15 cellular contexts compared by ENCODE assay signal in genomic region chr4:7030856-7031255, GRCh38. TPM values are rescaled to one million over a fixed set of nuclear protein-coding genes. Genes with fewer than 3 reads are reported as not detected.
DNase-seq lines count a peak whose midpoint lies in the region; ATAC-seq, FAIRE-seq and TF ChIP-seq lines count a peak whose summit lies in the region.
"Had no signal": no experiment of that assay in that cellular context is flagged by ENCODE, and none has a peak within 500 bp of the region (broad histone marks: within the 10 kb centered on the region; RNA-seq: fewer than 3 reads in every experiment).

No MANE protein-coding gene starts in this region.

- H3K27ac ChIP-seq in BLaER1 (peak overlapping the region; percentile 35; the same call in 1 of the 2 replicates), HCT116 (ENCODE audit: low read depth, low read length) (no peak overlapping the region), K562 (ENCODE audit: extremely low read depth, low read depth, low read length) (peak overlapping the region; percentile 80; the same call in 2 of the 3 replicates)

- TF ChIP-seq RAD21 in HCT116 (IDR thresholded peaks at IDR 0.05; ENCODE audit: low read depth) (no peak), K562 (CRISPR knock-in tag; conservative IDR thresholded peaks at IDR 0.05 in 1 of 2, IDR thresholded peaks at IDR 0.05 in 1 of 2) (no peak)

- H3K9ac ChIP-seq in BLaER1 (peak overlapping the region; percentile 59; the same call in 1 of the 2 replicates), HCT116 (ENCODE audit: low read length) (no peak overlapping the region), K562 (ENCODE audit: insufficient read depth in 1 of 2, low read depth in 2 of 2, low read length in 2 of 2) (peak overlapping the region in 1 of 2 experiments; percentile 73; a peak in 1 of 4 replicates)

- H3K27me3 ChIP-seq in BLaER1 (no peaks in the 10 kb centered on the region), HCT116 (ENCODE audit: insufficient read depth, low read length) (no peaks in the 10 kb centered on the region), K562 (ENCODE audit: control insufficient read depth in 2 of 2, insufficient read depth in 2 of 2, low read length in 2 of 2) (no peaks in the 10 kb centered on the region), H7 (ENCODE audit: control insufficient read depth, insufficient read depth, low read length) (no peaks in the 10 kb centered on the region)

- no peak for FAIRE-seq in K562 (lab: Jason Lieb, UNC)
- FAIRE-seq: GM18507, H54 had no signal

- peaks cover 3% of the 10 kb centered on the region for H3K9me1 ChIP-seq in K562 (ENCODE audit: control insufficient read depth, insufficient read depth, low read length)

- H3K79me2 ChIP-seq in HCT116 (ENCODE audit: insufficient read depth, low read length) (no peaks in the 10 kb centered on the region), K562 (ENCODE audit: control insufficient read depth, insufficient read depth, low read length) (no peaks in the 10 kb centered on the region)

- no peaks in the 10 kb centered on the region for H3K9me3 Mint-ChIP-seq in osteocyte (ENCODE audit: unreplicated experiment)
- H3K9me3 Mint-ChIP-seq: IgD-negative memory B cell had no signal

- CTCF ChIA-PET in HCT116 (lab: Charles Lee) = interaction anchor here (1.4 kb wide), 1 partner anchor 12 kb away, joined by 4 read pairs; a partner anchor contains a TSS
- CTCF ChIA-PET in K562 (lab: Yijun Ruan, JAX; ENCODE audit: low intra/inter-chr PET ratio) = no interaction called here

- TF ChIP-seq POLR2A in HCT116 (IDR thresholded peaks at IDR 0.05; ENCODE audit: borderline replicate concordance, extremely low read depth, insufficient read depth, insufficient read length) (no peak), K562 (conservative IDR thresholded peaks at IDR 0.05) (no peak)

- H3K27ac Mint-ChIP-seq in osteocyte (ENCODE audit: unreplicated experiment) = peak overlapping the region; percentile 38
- H3K27ac Mint-ChIP-seq: IgD-negative memory B cell had no signal

- ATAC-seq in HCT116 (no peak), K562 (no peak)

- no peak overlapping the region for H3K4me3 ChIP-seq in BLaER1
- no peak overlapping the region for H3K4me3 ChIP-seq in HCT116 (replicated peaks in 1 of 2; ENCODE audit: low read depth in 1 of 2, low read length in 2 of 2)
- no peak overlapping the region for H3K4me3 ChIP-seq in K562
- no peak overlapping the region for H3K4me3 ChIP-seq in H7 (ENCODE audit: insufficient read depth, low read depth, low read length)

- no peak overlapping the region for H3K4me3 Mint-ChIP-seq in osteocyte (ENCODE audit: unreplicated experiment)

- no peaks in the 10 kb centered on the region for H3K9me2 ChIP-seq in HCT116 (ENCODE audit: insufficient read depth)

- H2AFZ ChIP-seq in HCT116 (ENCODE audit: low read depth, low read length, poor library complexity, severe bottlenecking) = no peak overlapping the region
- no peak overlapping the region for H2AFZ ChIP-seq in K562 (ENCODE audit: low read depth, low read length)

- no peak for DNase-seq in HCT116 (ENCODE audit: low read depth, low spot score)
- no peak for DNase-seq in K562 (ENCODE audit: extremely low read depth in 1 of 4, low spot score in 3 of 4)
- no peak for DNase-seq in osteocyte (ENCODE audit: extremely low spot score, unreplicated experiment)
- DNase-seq in DMS 273 treated with DMSO at 0.1 percent for 48 hours (lab: John Stamatoyannopoulos, UW) = no peak
- DNase-seq in glomerular visceral epithelial cell (ENCODE audit: extremely low spot score) = no peak
- no peak for DNase-seq in H7
- DNase-seq: C1 segment of cervical spinal cord, NCI-H1436 treated with DMSO at 0.1 percent for 48 hours, NCI-H2081, NCI-H510A treated with DMSO at 0.1 percent for 48 hours, RPMI8226 had no signal

- TF ChIP-seq CTCF in HCT116 (IDR thresholded peaks at IDR 0.05 in 2 of 3, conservative IDR thresholded peaks at IDR 0.05 in 1 of 3; ENCODE audit: borderline replicate concordance in 1 of 3, insufficient read depth in 1 of 3, low read depth in 2 of 3, low read length in 2 of 3) = no peak
- TF ChIP-seq CTCF in K562 (IDR thresholded peaks at IDR 0.05 in 2 of 3, conservative IDR thresholded peaks at IDR 0.05 in 1 of 3; ENCODE audit: insufficient read depth in 2 of 3, low read depth in 1 of 3, low read length in 3 of 3) = no peak
- TF ChIP-seq CTCF in osteocyte (IDR thresholded peaks at IDR 0.05) = no peak

- BruUV-seq in HCT116 (replicated peaks; lab: Mats Ljungman, UMichigan) (TSS peak; percentile 27), K562 (replicated peaks; lab: Mats Ljungman, UMichigan) (TSS peak; percentile 42)

- in situ Hi-C loops in K562 (cut with MboI) = no loop called here

- POLR2A ChIA-PET in HCT116 (lab: Charles Lee) (no interaction called here), K562 (lab: Yijun Ruan, JAX) (interaction anchor here (0.6 to 1.3 kb wide), 3 partner anchors 10 to 1244 kb away, joined by 3 to 4 read pairs (median 3); no protein-coding TSS in a partner anchor)

- H4K20me1 ChIP-seq in BLaER1 (peaks cover 86% of the 10 kb centered on the region), HCT116 (ENCODE audit: insufficient read depth) (no peaks in the 10 kb centered on the region), K562 (replicated peaks; ENCODE audit: control insufficient read depth, insufficient read depth, low read length) (no peaks in the 10 kb centered on the region)

- H3K9me3 ChIP-seq in BLaER1 (no peaks in the 10 kb centered on the region), HCT116 (ENCODE audit: control insufficient read depth in 1 of 2, insufficient read depth in 1 of 2, low read depth in 1 of 2, low read length in 2 of 2) (no peaks in the 10 kb centered on the region), K562 (replicated peaks; ENCODE audit: control insufficient read depth, insufficient read depth, low read depth, low read length) (no peaks in the 10 kb centered on the region)

- H3K4me1 Mint-ChIP-seq in osteocyte (ENCODE audit: unreplicated experiment) = peaks cover 28% of the 10 kb centered on the region
- H3K4me1 Mint-ChIP-seq: IgD-negative memory B cell had no signal

- H3K4me2 ChIP-seq in BLaER1 (peak overlapping the region; percentile 59), HCT116 (ENCODE audit: low read length) (no peak overlapping the region), K562 (ENCODE audit: insufficient read depth, low read length) (no peak overlapping the region)

- peaks cover 25% of the 10 kb centered on the region for H3K36me3 Mint-ChIP-seq in osteocyte (ENCODE audit: unreplicated experiment)

- H3K4me1 ChIP-seq in BLaER1 = peaks cover 66% of the 10 kb centered on the region
- peaks cover 0 to 31% of the 10 kb centered on the region in 2 experiments; a peak in 2 of 4 replicates for H3K4me1 ChIP-seq in HCT116 (ENCODE audit: control insufficient read depth in 1 of 2, insufficient read depth in 2 of 2, low read length in 2 of 2)
- peaks cover 14 to 35% of the 10 kb centered on the region in 2 experiments for H3K4me1 ChIP-seq in K562 (replicated peaks in 1 of 2; ENCODE audit: control insufficient read depth in 2 of 2, insufficient read depth in 2 of 2, low read length in 2 of 2)

- TF ChIP-seq EP300 in K562 (IDR thresholded peaks at IDR 0.05; ENCODE audit: low read length) = no peak

- RAD21 ChIA-PET in HCT116 (lab: Charles Lee; ENCODE audit: low non-redundant PET in 1 of 2, low total read pairs in 2 of 2, uncharacterized antibody in 2 of 2, unreplicated experiment in 2 of 2) = no interaction called here

- 86% methylated on average over 10 of the region's 10 CpGs for WGBS in K562 (ENCODE audit: insufficient coverage, low coverage, missing lambda C conversion rate)

- H3K36me3 ChIP-seq in BLaER1 (peaks cover 75% of the 10 kb centered on the region), HCT116 (ENCODE audit: control insufficient read depth in 1 of 2, insufficient read depth in 2 of 2, low read length in 2 of 2) (peaks cover 5 to 20% of the 10 kb centered on the region in 2 experiments; a peak in 3 of 4 replicates), K562 (ENCODE audit: control insufficient read depth, insufficient read depth, low read length) (peaks cover 74% of the 10 kb centered on the region), H7 (replicated peaks; ENCODE audit: control insufficient read depth, insufficient read depth, low read length) (peaks cover 15% of the 10 kb centered on the region)

- intact Hi-C loops in HCT116 (cut with micrococcal nuclease) = no loop called here
- intact Hi-C loops in K562 (cut with micrococcal nuclease) = no loop called here

- no peaks in the 10 kb centered on the region for H3K27me3 Mint-ChIP-seq in osteocyte (ENCODE audit: unreplicated experiment)
- H3K27me3 Mint-ChIP-seq: IgD-negative memory B cell had no signal

RNA-seq across cellular contexts. Expression of gene TADA2B, which starts 12.3 kb away (rescaled TPM):
- total RNA-seq in HCT116 (2021; ENCODE audit: unreplicated experiment) (13.4 TPM), K562 (2014; rRNA removed) (8.6 and 11.5 TPM in 2 replicates), K562 (2014; rRNA removed; fragmentation: Illumina TruSeq; extraction: Trizol) (6.3 and 7.5 TPM in 2 replicates), K562 (2015; rRNA removed; fragmentation: Illumina TruSeq; extraction: Trizol) (10.4 and 10.9 TPM in 2 replicates), K562 (2021) (11.9 and 12.2 TPM in 2 replicates), osteocyte (16.5 and 21.4 TPM in 2 replicates)
- polyA plus RNA-seq in HCT116 (2012) = 9.6 and 12.2 TPM in 2 replicates
- 12.9 and 18.0 TPM in 2 replicates for total RNA-seq in K562 (2011; cell fraction: chromatin; rRNA removed; ENCODE audit: low replicate concordance)
- 10.0 and 11.0 TPM in 2 replicates for total RNA-seq in K562 (2011; cell fraction: nucleolus; rRNA removed)
- 11.2 and 11.5 TPM in 2 replicates for total RNA-seq in K562 (2011; cell fraction: nucleoplasm; rRNA removed)
- polyA plus RNA-seq in K562 (2011; rRNA removed) (3.8 and 4.2 TPM in 2 replicates), K562 (2014; fragmentation: Illumina TruSeq; extraction: Trizol) (9.2 and 11.8 TPM in 2 replicates), K562 (2014; fragmentation: Nextera tagmentation; extraction: Ambion mirVana) (under 1 TPM; 0.55 to 0.81 TPM), K562 (2014; rRNA removed) (7.4 and 7.7 TPM in 2 replicates)
- polyA plus RNA-seq in K562 (2011; cell fraction: cytosol; rRNA removed) = 4.6 and 5.4 TPM in 2 replicates
- 4.7 and 8.2 TPM in 2 replicates for polyA plus RNA-seq in K562 (2011; cell fraction: nucleus; rRNA removed)
- polyA plus RNA-seq in K562 (2012) = 10.8 and 12.4 TPM in 2 replicates
- 4.9 and 5.9 TPM in 2 replicates for polyA minus RNA-seq in K562 (2011; rRNA and poly(A)+ RNA removed)
- polyA minus RNA-seq in K562 (2011; cell fraction: cytosol; rRNA and poly(A)+ RNA removed) = 5.5 and 5.6 TPM in 2 replicates
- polyA minus RNA-seq in K562 (2011; cell fraction: nucleus; rRNA and poly(A)+ RNA removed) = 3.8 and 6.1 TPM in 2 replicates
- total RNA-seq in H7 (2014; rRNA removed; shearing (Covaris generic)) = 14.0 TPM in 2 replicates

RNA-seq across cellular contexts. Expression of gene GRPEL1, which starts 37.0 kb away (rescaled TPM):
- total RNA-seq in HCT116 (2021; ENCODE audit: unreplicated experiment) = 80.1 TPM
- polyA plus RNA-seq in HCT116 (2012) = 61.9 and 78.0 TPM in 2 replicates
- 36.2 and 43.9 TPM in 2 replicates for total RNA-seq in K562 (2011; cell fraction: chromatin; rRNA removed; ENCODE audit: low replicate concordance)
- 32.4 and 37.0 TPM in 2 replicates for total RNA-seq in K562 (2011; cell fraction: nucleolus; rRNA removed)
- 41.4 and 49.8 TPM in 2 replicates for total RNA-seq in K562 (2011; cell fraction: nucleoplasm; rRNA removed)
- total RNA-seq in K562 (2014; rRNA removed) = 72.5 and 99.5 TPM in 2 replicates
- 86.6 and 90.2 TPM in 2 replicates for total RNA-seq in K562 (2014; rRNA removed; fragmentation: Illumina TruSeq; extraction: Trizol)
- total RNA-seq in K562 (2015; rRNA removed; fragmentation: Illumina TruSeq; extraction: Trizol) = 77.4 and 84.4 TPM in 2 replicates
- 59.7 and 63.7 TPM in 2 replicates for total RNA-seq in K562 (2021)
- polyA plus RNA-seq in K562 (2011; rRNA removed) = 34.9 and 43.4 TPM in 2 replicates
- 16.6 and 26.2 TPM in 2 replicates for polyA plus RNA-seq in K562 (2011; cell fraction: cytosol; rRNA removed)
- polyA plus RNA-seq in K562 (2011; cell fraction: nucleus; rRNA removed) = 16.0 and 19.8 TPM in 2 replicates
- 23.4 and 48.5 TPM in 2 replicates for polyA plus RNA-seq in K562 (2012)
- 87.3 and 88.7 TPM in 2 replicates for polyA plus RNA-seq in K562 (2014; fragmentation: Illumina TruSeq; extraction: Trizol)
- 100 to 1,000 TPM; 125 to 192 TPM for polyA plus RNA-seq in K562 (2014; fragmentation: Nextera tagmentation; extraction: Ambion mirVana)
- 64.3 and 65.9 TPM in 2 replicates for polyA plus RNA-seq in K562 (2014; rRNA removed)
- 59.1 and 61.5 TPM in 2 replicates for polyA minus RNA-seq in K562 (2011; rRNA and poly(A)+ RNA removed)
- 21.3 and 24.2 TPM in 2 replicates for polyA minus RNA-seq in K562 (2011; cell fraction: cytosol; rRNA and poly(A)+ RNA removed)
- 18.3 and 25.0 TPM in 2 replicates for polyA minus RNA-seq in K562 (2011; cell fraction: nucleus; rRNA and poly(A)+ RNA removed)
- 19.7 and 20.2 TPM in 2 replicates for total RNA-seq in osteocyte
- 30.7 and 35.4 TPM in 2 replicates for total RNA-seq in H7 (2014; rRNA removed; shearing (Covaris generic))
